In genomic region chr9:105172393-105172792, GRCh38 we compare ENCODE assay signal across 6 cellular contexts.
"Had no signal": no experiment of that assay in that cellular context is flagged by ENCODE, and none has a peak within 500 bp of the region (broad histone marks: within the 10 kb centered on the region; RNA-seq: fewer than 3 reads in every experiment).

No MANE protein-coding gene starts in this region.

- H3K9me3 Mint-ChIP-seq: H9, IgD-negative memory B cell had no signal

- H3K27ac Mint-ChIP-seq: IgD-negative memory B cell had no signal

- H2AFZ ChIP-seq: GM23248 had no signal

- H3K27ac ChIP-seq: GM23248, KMS-11 had no signal

- H3K4me1 Mint-ChIP-seq: IgD-negative memory B cell had no signal

- H3K4me3 ChIP-seq: GM23248 had no signal

- H3K4me3 Mint-ChIP-seq: H9, IgD-negative memory B cell had no signal

- H3K4me2 ChIP-seq: KMS-11 had no signal

- DNase-seq: GM23248, H9, HCEC 1CT, KBM-7 had no signal
